Comparison of ENCODE assay signal across 8 cellular contexts in the genomic region with DNA sequence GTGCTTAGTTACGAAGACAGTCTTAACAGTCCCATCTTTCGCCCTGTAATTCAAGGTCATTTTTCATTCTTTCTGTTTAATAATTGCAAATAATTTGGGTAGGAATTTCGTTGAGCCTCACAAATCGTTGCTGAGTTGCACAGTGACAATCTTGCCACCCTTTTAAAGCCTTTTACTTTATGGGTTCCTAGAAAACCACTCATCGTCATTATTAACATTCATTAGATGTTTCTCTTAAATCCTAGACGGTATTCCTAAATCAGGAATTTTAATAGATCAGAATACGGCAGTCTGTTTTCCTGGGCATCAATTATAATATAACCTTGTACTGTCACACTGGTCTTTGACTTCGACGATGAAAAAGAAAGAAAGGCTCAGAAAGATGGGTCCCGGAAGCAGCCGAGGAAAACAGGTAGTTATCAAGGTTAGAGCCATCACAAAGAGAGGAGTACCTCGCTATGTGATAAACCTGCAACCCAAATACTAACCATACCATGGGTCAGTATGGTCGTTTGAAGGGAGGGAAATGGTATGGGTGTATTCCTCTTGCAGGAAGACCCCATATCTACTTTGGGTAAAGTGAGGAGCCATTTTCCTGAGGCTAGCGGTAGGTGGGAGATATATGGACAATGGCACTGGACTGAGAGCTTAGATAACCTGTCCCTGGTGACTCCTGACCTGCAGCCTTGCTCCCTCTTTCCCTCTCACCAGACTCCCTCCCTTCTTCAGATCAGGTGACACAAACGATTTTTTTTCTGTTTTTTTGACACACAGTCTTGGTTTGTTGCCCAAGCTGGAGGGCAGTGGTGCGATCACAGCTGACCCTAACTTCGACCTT. TPM values are rescaled to one million over a fixed set of nuclear protein-coding genes. Genes with fewer than 3 reads are reported as not detected.
DNase-seq lines count a peak whose midpoint lies in the region; ATAC-seq lines count a peak whose summit lies in the region.

No MANE protein-coding gene starts in this region.

- peak overlapping the region; percentile 99 for H3K27ac ChIP-seq in CD4-positive, alpha-beta memory T cell (ENCODE audit: low read depth, low read length)
- H3K27ac ChIP-seq in subcutaneous abdominal adipose tissue (ENCODE audit: low read depth, low read length), result peak overlapping the region; percentile 100

- ATAC-seq in HG02852 (IDR thresholded peaks at IDR 0.05; ENCODE audit: unreplicated experiment), result peak; percentile 6
- no peak for ATAC-seq in activated T-helper 17 cell treated with anti-CD3 and anti-CD28 coated beads, Interleukin-2, amount 50 U/mL, for 72 hours (replicated peaks)
- ATAC-seq in HG03139 (IDR thresholded peaks at IDR 0.05; ENCODE audit: unreplicated experiment), result no peak

- DNase-seq in CD4-positive, alpha-beta memory T cell, result peak in 2 of 5 donors; percentile 28 to 31
- DNase-seq in immature natural killer cell, result no peak
- DNase-seq in stimulated activated CD4-positive, alpha-beta T cell treated with anti-CD3 and anti-CD28 coated beads, Interleukin-4, amount 100 ng/mL, for 1 hour, result no peak
- DNase-seq in OCI-M2 (lab: John Stamatoyannopoulos, UW; ENCODE audit: unreplicated experiment), result no peak

- intact Hi-C loops in CD4-positive, alpha-beta memory T cell (cut with micrococcal nuclease), result loop anchor here (1.0 to 10.0 kb wide), 6 partner anchors 17 to 799 kb away; partner anchors contain the start of genes CCDC150, COQ10B, HSPE1 and MARS2

- no peaks in the 10 kb centered on the region for H3K27me3 ChIP-seq in CD4-positive, alpha-beta memory T cell (ENCODE audit: insufficient read depth, low read length)
- no peaks in the 10 kb centered on the region for H3K27me3 ChIP-seq in subcutaneous abdominal adipose tissue (ENCODE audit: control insufficient read depth in 5 of 5, insufficient read depth in 4 of 5, low read length in 5 of 5)

- no peaks in the 10 kb centered on the region for H3K36me3 ChIP-seq in CD4-positive, alpha-beta memory T cell (ENCODE audit: insufficient read depth, low read length)
- no peaks in the 10 kb centered on the region for H3K36me3 ChIP-seq in subcutaneous abdominal adipose tissue (ENCODE audit: control insufficient read depth in 5 of 5, insufficient read depth in 5 of 5, low read length in 5 of 5)

- no peaks in the 10 kb centered on the region for H3K27me3 Mint-ChIP-seq in CD4-positive, alpha-beta memory T cell
- no peaks in the 10 kb centered on the region for H3K27me3 Mint-ChIP-seq in activated T-helper 17 cell treated with anti-CD3 and anti-CD28 coated beads, Interleukin-2, amount 50 U/mL, for 72 hours
- H3K27me3 Mint-ChIP-seq in immature natural killer cell (ENCODE audit: low read depth in 3 of 3), result peaks cover 10 to 13% (median 11%) of the 10 kb centered on the region in 3 donors

- H3K9me3 ChIP-seq in CD4-positive, alpha-beta memory T cell (ENCODE audit: control insufficient read depth in 1 of 2, low read length in 2 of 2), result no peaks in the 10 kb centered on the region
- H3K9me3 ChIP-seq in subcutaneous abdominal adipose tissue (ENCODE audit: control insufficient read depth in 5 of 5, low read length in 5 of 5), result no peaks in the 10 kb centered on the region

- H3K4me1 ChIP-seq in CD4-positive, alpha-beta memory T cell (ENCODE audit: insufficient read depth, low read length), result peaks cover 41% of the 10 kb centered on the region
- peaks cover 8 to 41% (median 39%) of the 10 kb centered on the region in 5 donors for H3K4me1 ChIP-seq in subcutaneous abdominal adipose tissue (ENCODE audit: control insufficient read depth in 5 of 5, insufficient read depth in 5 of 5, low read length in 5 of 5)

- H3K36me3 Mint-ChIP-seq in CD4-positive, alpha-beta memory T cell, result peaks cover 0 to 30% of the 10 kb centered on the region in 2 donors
- peaks cover 46% of the 10 kb centered on the region for H3K36me3 Mint-ChIP-seq in activated T-helper 17 cell treated with anti-CD3 and anti-CD28 coated beads, Interleukin-2, amount 50 U/mL, for 72 hours (ENCODE audit: low read depth)
- no peaks in the 10 kb centered on the region for H3K36me3 Mint-ChIP-seq in immature natural killer cell

- H3K9ac ChIP-seq in subcutaneous abdominal adipose tissue (ENCODE audit: low read length in 5 of 5), result peak overlapping the region; percentile 83 to 100 (median 99)

- CTCF ChIA-PET in CD4-positive, alpha-beta memory T cell (lab: Charles Lee; ENCODE audit: partially characterized antibody), result interaction anchor here (1.2 to 4.1 kb wide), 3 partner anchors 15 to 64 kb away, joined by 5 to 22 read pairs (median 8); partner anchors contain the start of genes COQ10B, HSPD1 and HSPE1

- H3K27ac Mint-ChIP-seq in CD4-positive, alpha-beta memory T cell, result peak overlapping the region; percentile 99 to 100 (median 100)
- H3K27ac Mint-ChIP-seq in activated T-helper 17 cell treated with anti-CD3 and anti-CD28 coated beads, Interleukin-2, amount 50 U/mL, for 72 hours, result peak overlapping the region; percentile 100
- peak overlapping the region; percentile 100 for H3K27ac Mint-ChIP-seq in immature natural killer cell

- H3K4me1 Mint-ChIP-seq in CD4-positive, alpha-beta memory T cell, result peaks cover 28 to 56% (median 40%) of the 10 kb centered on the region in 4 donors
- H3K4me1 Mint-ChIP-seq in activated T-helper 17 cell treated with anti-CD3 and anti-CD28 coated beads, Interleukin-2, amount 50 U/mL, for 72 hours, result peaks cover 24% of the 10 kb centered on the region
- H3K4me1 Mint-ChIP-seq in immature natural killer cell, result peaks cover 52 to 55% of the 10 kb centered on the region in 2 donors

- H3K4me3 ChIP-seq in CD4-positive, alpha-beta memory T cell (ENCODE audit: low read length in 2 of 2), result peak overlapping the region; percentile 89 to 95
- H3K4me3 ChIP-seq in subcutaneous abdominal adipose tissue (ENCODE audit: low read depth in 1 of 5, low read length in 5 of 5), result peak overlapping the region; percentile 90 to 100 (median 99)

- H3K4me3 Mint-ChIP-seq in CD4-positive, alpha-beta memory T cell, result peak overlapping the region; percentile 98 to 100 (median 100)
- H3K4me3 Mint-ChIP-seq in activated T-helper 17 cell treated with anti-CD3 and anti-CD28 coated beads, Interleukin-2, amount 50 U/mL, for 72 hours, result peak overlapping the region; percentile 93
- peak overlapping the region; percentile 99 to 100 (median 100) for H3K4me3 Mint-ChIP-seq in immature natural killer cell

- POLR2A ChIA-PET in CD4-positive, alpha-beta memory T cell (lab: Charles Lee; ENCODE audit: partially characterized antibody), result interaction anchor here (0.6 to 8.0 kb wide), 22 partner anchors 9 to 636 kb away, joined by 3 to 187 read pairs (median 4); partner anchors contain the start of genes COQ10B, GTF3C3, HSPD1 and HSPE1

- H3K9me3 Mint-ChIP-seq in CD4-positive, alpha-beta memory T cell, result no peaks in the 10 kb centered on the region
- H3K9me3 Mint-ChIP-seq in activated T-helper 17 cell treated with anti-CD3 and anti-CD28 coated beads, Interleukin-2, amount 50 U/mL, for 72 hours, result no peaks in the 10 kb centered on the region
- no peaks in the 10 kb centered on the region for H3K9me3 Mint-ChIP-seq in immature natural killer cell

RNA-seq across cellular contexts. Expression of gene SF3B1, which starts 1.0 kb away (rescaled TPM):
- total RNA-seq in CD4-positive, alpha-beta memory T cell, result 100 to 1,000 TPM; 601 to 604 TPM
- polyA plus RNA-seq in CD4-positive, alpha-beta memory T cell, result 100 to 1,000 TPM; 103 to 155 TPM
- 100 to 1,000 TPM; 273 to 277 TPM for total RNA-seq in activated T-helper 17 cell treated with anti-CD3 and anti-CD28 coated beads, Interleukin-2, amount 50 U/mL, for 72 hours
- 100 to 1,000 TPM; 123 to 165 (median 133) TPM for polyA plus RNA-seq in immature natural killer cell

RNA-seq across cellular contexts. Expression of gene COQ10B, which starts 17.5 kb away (rescaled TPM):
- 10 to 100 TPM; 31.7 to 33.1 TPM for total RNA-seq in CD4-positive, alpha-beta memory T cell
- polyA plus RNA-seq in CD4-positive, alpha-beta memory T cell, result 10 to 100 TPM; 44.9 to 88.1 TPM
- total RNA-seq in activated T-helper 17 cell treated with anti-CD3 and anti-CD28 coated beads, Interleukin-2, amount 50 U/mL, for 72 hours, result 10 to 100 TPM; 15.8 to 20.1 TPM
- 10 to 100 TPM; 49.4 to 80.9 (median 56.6) TPM for polyA plus RNA-seq in immature natural killer cell
